8 cellular contexts compared by ENCODE assay signal in genomic region chrX:2967998-2968909, GRCh38. TPM values are rescaled to one million over a fixed set of nuclear protein-coding genes. Genes with fewer than 3 reads are reported as not detected.
A peak's percentile ranks its signal among the peaks of the same experiment; 100 is the strongest.
DNase-seq lines count a peak whose midpoint lies in the region; ATAC-seq and TF ChIP-seq lines count a peak whose summit lies in the region.

No MANE protein-coding gene starts in this region.

- CTCF ChIA-PET in activated CD8-positive, alpha-beta T cell treated with anti-CD3 and anti-CD28 coated beads, Interleukin-2, amount 10 ng/mL, durations not matched to agents 7 days and 5 days (lab: Charles Lee), result no interaction called here
- CTCF ChIA-PET in WTC11 (lab: Charles Lee), result no interaction called here

- no peaks in the 10 kb centered on the region for H3K36me3 Mint-ChIP-seq in activated CD8-positive, alpha-beta T cell treated with anti-CD3 and anti-CD28 coated beads, Interleukin-2, amount 10 ng/mL, durations not matched to agents 7 days and 5 days (ENCODE audit: low read depth)
- no peaks in the 10 kb centered on the region for H3K36me3 Mint-ChIP-seq in WTC11

- no peaks in the 10 kb centered on the region for H3K27me3 Mint-ChIP-seq in activated CD8-positive, alpha-beta T cell treated with anti-CD3 and anti-CD28 coated beads, Interleukin-2, amount 10 ng/mL, durations not matched to agents 7 days and 5 days (ENCODE audit: low read depth)
- H3K27me3 Mint-ChIP-seq in WTC11 (ENCODE audit: low read depth), result no peaks in the 10 kb centered on the region

- H3K4me3 ChIP-seq in fibroblast of mammary gland (ENCODE audit: control insufficient read depth, low read depth, low read length), result peak overlapping the region; percentile 13

- no peak for TF ChIP-seq CTCF in fibroblast of mammary gland (conservative IDR thresholded peaks at IDR 0.05; ENCODE audit: control insufficient read depth, insufficient read depth, low read depth, low read length)
- TF ChIP-seq CTCF in WTC11 (IDR thresholded peaks at IDR 0.05), result no peak

- POLR2A ChIA-PET in activated CD8-positive, alpha-beta T cell treated with anti-CD3 and anti-CD28 coated beads, Interleukin-2, amount 10 ng/mL, durations not matched to agents 7 days and 5 days (lab: Charles Lee), result no interaction called here
- POLR2A ChIA-PET in WTC11 (lab: Charles Lee), result no interaction called here

- peaks cover 3% of the 10 kb centered on the region for H3K4me1 Mint-ChIP-seq in activated CD8-positive, alpha-beta T cell treated with anti-CD3 and anti-CD28 coated beads, Interleukin-2, amount 10 ng/mL, durations not matched to agents 7 days and 5 days (ENCODE audit: low read depth)
- peaks cover 25% of the 10 kb centered on the region for H3K4me1 Mint-ChIP-seq in WTC11

- ATAC-seq in GM21825 (IDR thresholded peaks at IDR 0.05; ENCODE audit: unreplicated experiment) (peak; percentile 52), WTC11 (no peak; the same call in 1 of the 2 replicates), HG02763 (IDR thresholded peaks at IDR 0.05; ENCODE audit: unreplicated experiment) (no peak)
- no peak for ATAC-seq in activated CD8-positive, alpha-beta T cell treated with anti-CD3 and anti-CD28 coated beads, Interleukin-2, amount 10 ng/mL, durations not matched to agents 7 days and 5 days

- H3K27ac Mint-ChIP-seq in activated CD8-positive, alpha-beta T cell treated with anti-CD3 and anti-CD28 coated beads, Interleukin-2, amount 10 ng/mL, durations not matched to agents 7 days and 5 days, result no peak overlapping the region
- H3K27ac Mint-ChIP-seq in WTC11, result no peak overlapping the region

- no peak for DNase-seq in activated CD8-positive, alpha-beta T cell treated with anti-CD3 and anti-CD28 coated beads, Interleukin-2, amount 10 ng/mL, durations not matched to agents 7 days and 5 days
- DNase-seq in fibroblast of mammary gland (ENCODE audit: low read depth) (peak; percentile 55), smooth muscle cell of the brain vasculature (ENCODE audit: low read depth, low spot score) (peak; percentile 17), DMS153 treated with DMSO at 0.1 percent for 48 hours (lab: John Stamatoyannopoulos, UW; ENCODE audit: unreplicated experiment) (no peak), WTC11 (ENCODE audit: low spot score) (no peak), NCI-H446 treated with DMSO at 0.1 percent for 48 hours (lab: John Stamatoyannopoulos, UW) (no peak)

- no peaks in the 10 kb centered on the region for H3K9me3 Mint-ChIP-seq in activated CD8-positive, alpha-beta T cell treated with anti-CD3 and anti-CD28 coated beads, Interleukin-2, amount 10 ng/mL, durations not matched to agents 7 days and 5 days (ENCODE audit: insufficient read depth)
- H3K9me3 Mint-ChIP-seq in WTC11, result 0 out of 2 replicates have a peak, but pooled peaks cover 10% of the 10 kb centered on the region

- peak overlapping the region; percentile 56 for H3K4me3 Mint-ChIP-seq in activated CD8-positive, alpha-beta T cell treated with anti-CD3 and anti-CD28 coated beads, Interleukin-2, amount 10 ng/mL, durations not matched to agents 7 days and 5 days
- H3K4me3 Mint-ChIP-seq in WTC11, result no peak overlapping the region

TF ChIP-seq in WTC11, 78 proteins besides CTCF, POLR2A, EP300 and RAD21:
- TF ChIP-seq, protein P1, sequence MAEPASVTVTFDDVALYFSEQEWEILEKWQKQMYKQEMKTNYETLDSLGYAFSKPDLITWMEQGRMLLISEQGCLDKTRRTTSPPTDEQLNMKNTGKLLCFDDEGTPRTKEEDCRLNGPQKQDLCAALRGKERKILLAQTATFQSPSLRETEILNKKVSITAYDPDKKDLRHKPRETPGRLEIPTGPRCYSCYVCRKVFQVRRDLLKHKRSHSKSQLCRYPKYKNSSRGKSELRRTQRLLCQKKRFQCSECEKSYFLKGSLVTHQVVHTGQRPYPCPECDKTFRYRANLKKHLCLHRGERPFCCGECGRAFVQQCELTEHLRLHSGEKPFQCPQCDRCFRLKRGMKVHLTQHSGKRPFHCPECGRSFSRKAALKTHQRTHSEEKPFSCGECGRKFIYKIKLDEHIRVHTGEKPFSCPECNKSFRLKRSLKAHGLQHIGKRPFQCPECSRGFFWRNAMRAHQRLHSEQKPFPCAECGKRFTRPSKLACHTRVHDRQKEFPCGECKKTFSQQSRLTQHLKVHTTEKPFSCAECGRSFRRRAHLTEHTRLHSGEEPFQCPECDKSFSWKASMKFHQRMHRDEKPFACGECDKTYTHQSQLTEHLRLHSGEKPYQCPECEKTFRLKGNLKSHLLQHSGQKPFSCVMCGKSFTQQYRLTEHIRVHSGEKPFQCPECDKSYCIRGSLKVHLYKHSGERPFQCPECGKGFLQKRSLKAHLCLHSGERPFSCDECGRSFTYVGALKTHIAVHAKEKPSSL (CRISPR knock-in tag; conservative IDR thresholded peaks at IDR 0.05), result no peak
- TF ChIP-seq OVOL2 (CRISPR knock-in tag; IDR thresholded peaks at IDR 0.05; ENCODE audit: borderline replicate concordance), result no peak
- TF ChIP-seq, protein P2, sequence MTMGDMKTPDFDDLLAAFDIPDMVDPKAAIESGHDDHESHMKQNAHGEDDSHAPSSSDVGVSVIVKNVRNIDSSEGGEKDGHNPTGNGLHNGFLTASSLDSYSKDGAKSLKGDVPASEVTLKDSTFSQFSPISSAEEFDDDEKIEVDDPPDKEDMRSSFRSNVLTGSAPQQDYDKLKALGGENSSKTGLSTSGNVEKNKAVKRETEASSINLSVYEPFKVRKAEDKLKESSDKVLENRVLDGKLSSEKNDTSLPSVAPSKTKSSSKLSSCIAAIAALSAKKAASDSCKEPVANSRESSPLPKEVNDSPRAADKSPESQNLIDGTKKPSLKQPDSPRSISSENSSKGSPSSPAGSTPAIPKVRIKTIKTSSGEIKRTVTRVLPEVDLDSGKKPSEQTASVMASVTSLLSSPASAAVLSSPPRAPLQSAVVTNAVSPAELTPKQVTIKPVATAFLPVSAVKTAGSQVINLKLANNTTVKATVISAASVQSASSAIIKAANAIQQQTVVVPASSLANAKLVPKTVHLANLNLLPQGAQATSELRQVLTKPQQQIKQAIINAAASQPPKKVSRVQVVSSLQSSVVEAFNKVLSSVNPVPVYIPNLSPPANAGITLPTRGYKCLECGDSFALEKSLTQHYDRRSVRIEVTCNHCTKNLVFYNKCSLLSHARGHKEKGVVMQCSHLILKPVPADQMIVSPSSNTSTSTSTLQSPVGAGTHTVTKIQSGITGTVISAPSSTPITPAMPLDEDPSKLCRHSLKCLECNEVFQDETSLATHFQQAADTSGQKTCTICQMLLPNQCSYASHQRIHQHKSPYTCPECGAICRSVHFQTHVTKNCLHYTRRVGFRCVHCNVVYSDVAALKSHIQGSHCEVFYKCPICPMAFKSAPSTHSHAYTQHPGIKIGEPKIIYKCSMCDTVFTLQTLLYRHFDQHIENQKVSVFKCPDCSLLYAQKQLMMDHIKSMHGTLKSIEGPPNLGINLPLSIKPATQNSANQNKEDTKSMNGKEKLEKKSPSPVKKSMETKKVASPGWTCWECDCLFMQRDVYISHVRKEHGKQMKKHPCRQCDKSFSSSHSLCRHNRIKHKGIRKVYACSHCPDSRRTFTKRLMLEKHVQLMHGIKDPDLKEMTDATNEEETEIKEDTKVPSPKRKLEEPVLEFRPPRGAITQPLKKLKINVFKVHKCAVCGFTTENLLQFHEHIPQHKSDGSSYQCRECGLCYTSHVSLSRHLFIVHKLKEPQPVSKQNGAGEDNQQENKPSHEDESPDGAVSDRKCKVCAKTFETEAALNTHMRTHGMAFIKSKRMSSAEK (CRISPR knock-in tag; IDR thresholded peaks at IDR 0.05; ENCODE audit: borderline replicate concordance), result no peak
TF ChIP-seq in WTC11: peak in this region for 0.

RNA-seq across cellular contexts. Expression of gene ARSH, which starts 38.1 kb away (rescaled TPM):
- not detected for total RNA-seq in activated CD8-positive, alpha-beta T cell treated with anti-CD3 and anti-CD28 coated beads, Interleukin-2, amount 10 ng/mL, durations not matched to agents 7 days and 5 days
- not detected in 3 replicates for total RNA-seq in WTC11 (2021)

RNA-seq across cellular contexts. Expression of gene ARSD, which starts 39.1 kb away (rescaled TPM):
- total RNA-seq in activated CD8-positive, alpha-beta T cell treated with anti-CD3 and anti-CD28 coated beads, Interleukin-2, amount 10 ng/mL, durations not matched to agents 7 days and 5 days, result 1 to 10 TPM; 1.6 to 2.5 TPM
- 3.0 to 6.3 TPM (median 6.0 TPM) in 3 replicates for total RNA-seq in WTC11 (2021)

Comparison
In these comparisons a context has a peak if more than half of its experiments do, and no peak if none do; other contexts are left out.
1. DNase-seq: peak in fibroblast of mammary gland (single experiment) and smooth muscle cell of the brain vasculature (single experiment); none in activated CD8-positive, alpha-beta T cell treated with anti-CD3 and anti-CD28 coated beads, Interleukin-2, amount 10 ng/mL, durations not matched to agents 7 days and 5 days (single experiment), DMS153 treated with DMSO at 0.1 percent for 48 hours (single experiment), WTC11 (single experiment) and NCI-H446 treated with DMSO at 0.1 percent for 48 hours (single experiment).